ENCODE assay signal across 1 cellular context in the genomic region with DNA sequence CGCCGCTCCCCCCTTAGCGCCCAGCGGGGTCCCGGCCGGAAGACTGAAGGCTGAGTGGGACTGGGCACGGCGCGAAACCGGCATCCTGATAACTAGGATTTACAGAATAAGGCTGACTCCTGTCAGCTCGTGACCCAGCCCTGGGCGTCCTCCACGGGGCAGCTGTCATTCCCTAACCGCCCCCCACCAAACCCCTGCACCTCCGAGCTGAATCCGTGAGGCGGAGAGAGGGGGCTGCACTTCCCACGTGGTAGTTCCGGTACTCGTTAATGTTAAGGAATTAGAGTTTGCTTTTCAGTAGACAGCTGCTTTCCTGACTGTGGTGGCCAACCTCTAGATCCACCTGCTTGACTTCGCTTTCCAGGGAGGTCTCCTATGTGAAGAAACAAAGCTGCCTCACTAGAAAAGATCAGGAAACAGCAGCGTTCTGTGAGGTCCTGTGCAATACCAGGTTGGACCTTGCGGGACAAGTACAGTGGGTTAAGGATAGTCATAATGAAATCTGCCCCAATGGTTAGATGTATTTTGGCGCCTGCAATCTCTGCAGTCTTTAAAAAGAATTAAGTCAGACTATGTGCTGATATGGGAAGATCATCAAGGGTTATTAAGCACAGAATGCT.
A peak's percentile ranks its signal among the peaks of the same experiment; 100 is the strongest.
TF ChIP-seq lines count a peak whose summit lies in the region.

No MANE protein-coding gene starts in this region.

TF ChIP-seq in A549, 52 proteins besides CTCF, POLR2A, EP300 and RAD21:
- peak; percentile 54; the same call in 1 of the 2 replicates for TF ChIP-seq MYC (IDR thresholded peaks at IDR 0.05; ENCODE audit: borderline replicate concordance, low read length)
- 0 out of 2 replicates have a peak, but pooled peaks have one; percentile 17 for TF ChIP-seq CHD4 (IDR thresholded peaks at IDR 0.05; ENCODE audit: borderline replicate concordance)
- TF ChIP-seq, protein P1, sequence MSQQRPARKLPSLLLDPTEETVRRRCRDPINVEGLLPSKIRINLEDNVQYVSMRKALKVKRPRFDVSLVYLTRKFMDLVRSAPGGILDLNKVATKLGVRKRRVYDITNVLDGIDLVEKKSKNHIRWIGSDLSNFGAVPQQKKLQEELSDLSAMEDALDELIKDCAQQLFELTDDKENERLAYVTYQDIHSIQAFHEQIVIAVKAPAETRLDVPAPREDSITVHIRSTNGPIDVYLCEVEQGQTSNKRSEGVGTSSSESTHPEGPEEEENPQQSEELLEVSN (IDR thresholded peaks at IDR 0.05; ENCODE audit: borderline replicate concordance, low read depth) = no peak
